8 cellular contexts compared by ENCODE assay signal in genomic region chr18:3129053-3129864, GRCh38.
DNase-seq lines count a peak whose midpoint lies in the region; ATAC-seq and TF ChIP-seq lines count a peak whose summit lies in the region.

No MANE protein-coding gene starts in this region.

- H3K4me3 ChIP-seq in choroid plexus epithelial cell (ENCODE audit: low read depth, low read length): no peak overlapping the region

- ATAC-seq in GM18508 (IDR thresholded peaks at IDR 0.05; ENCODE audit: insufficient read depth, unreplicated experiment): peak; percentile 89
- ATAC-seq in HG03025 (IDR thresholded peaks at IDR 0.05; ENCODE audit: low FRiP score, unreplicated experiment): peak; percentile 88
- peak; percentile 100 for ATAC-seq in left lobe of liver

- DNase-seq in A172 (ENCODE audit: low spot score) (peak; percentile 80), NCI-H510A (lab: John Stamatoyannopoulos, UW) (peak; percentile 73), choroid plexus epithelial cell (ENCODE audit: low read depth) (peak; percentile 95), left lobe of liver (ENCODE audit: low spot score) (peak; percentile 77)
- DNase-seq in activated CD4-positive, alpha-beta T cell treated with anti-CD3 and anti-CD28 coated beads for 4 hours: peak; percentile 77 to 79
- peak; percentile 80 for DNase-seq in stimulated activated CD4-positive, alpha-beta T cell treated with anti-CD3 and anti-CD28 coated beads, Interleukin-4, amount 100 ng/mL, for 24 hours

- TF ChIP-seq CTCF in choroid plexus epithelial cell (conservative IDR thresholded peaks at IDR 0.05; ENCODE audit: low read depth, low read length): peak; percentile 99
